29 cellular contexts compared by ENCODE assay signal in genomic region chr15:61281328-61281727, GRCh38.
"Had no signal": no experiment of that assay in that cellular context is flagged by ENCODE, and none has a peak within 500 bp of the region (broad histone marks: within the 10 kb centered on the region; RNA-seq: fewer than 3 reads in every experiment).

No MANE protein-coding gene starts in this region.

- H3K27me3 ChIP-seq: testis, thyroid gland, tibial nerve, transverse colon, upper lobe of left lung, vagina had no signal

- H3K27ac Mint-ChIP-seq: stimulated activated effector memory CD8-positive, alpha-beta T cell treated with anti-CD3 and anti-CD28 coated beads, Interleukin-12 subunit alpha, Interleukin-12 subunit beta, amount 100 ng/mL, for 72 hours; stimulated activated memory B cell treated with anti-CD40 and anti-IgM and Interleukin-4, amounts not matched to agents 10 μg/mL and 1 μg/mL and 100 μg/mL, for 72 hours; stimulated activated naive B cell treated with anti-CD40 and anti-IgM and Interleukin-4, amounts not matched to agents 10 μg/mL and 1 μg/mL and 100 μg/mL, for 72 hours; stimulated activated naive CD8-positive, alpha-beta T cell treated with anti-CD3 and anti-CD28 coated beads, Interleukin-15, amount 100 ng/mL, for 72 hours; stimulated activated naive CD8-positive, alpha-beta T cell treated with anti-CD3 and anti-CD28 coated beads, Interleukin-15, Interleukin-2, amounts not matched to agents 100 ng/mL and 50 ng/mL, for 24 hours; type B pancreatic cell had no signal

- DNase-seq: stimulated activated CD4-positive, alpha-beta T cell treated with anti-CD3 and anti-CD28 coated beads, Interleukin-2, amount 100 ng/mL, for 48 hours; stimulated activated CD4-positive, alpha-beta T cell treated with anti-CD3 and anti-CD28 coated beads, Interleukin-4, amount 100 ng/mL, for 1 hour; stimulated activated CD4-positive, alpha-beta T cell treated with anti-CD3 and anti-CD28 coated beads, Interleukin-4, amount 100 ng/mL, for 24 hours; stimulated activated CD4-positive, alpha-beta T cell treated with anti-CD3 and anti-CD28 coated beads, Interleukin-4, amount 100 ng/mL, for 4 hours; stimulated activated CD8-positive, alpha-beta memory T cell treated with anti-CD3 and anti-CD28 coated beads, Interleukin-4, amount 100 ng/mL, for 48 hours; stimulated activated naive B cell treated with anti-CD40 and anti-IgM and Interleukin-4, amounts not matched to agents 10 μg/mL and 1 μg/mL and 100 μg/mL, for 72 hours; stimulated activated naive CD4-positive, alpha-beta T cell; stimulated activated naive CD4-positive, alpha-beta T cell treated with Interleukin-2 at 50 U/mL for 16 hours; stimulated activated naive CD8-positive, alpha-beta T cell treated with anti-CD3 and anti-CD28 coated beads, Interleukin-15, amount 100 ng/mL, for 72 hours; stimulated activated naive CD8-positive, alpha-beta T cell treated with anti-CD3 and anti-CD28 coated beads, Interleukin-15, Interleukin-2, amounts not matched to agents 100 U/mL and 50 U/mL, for 24 hours; stomach; substantia nigra; testis; thyroid gland; tibial artery; transverse colon; trophoblast cell; upper lobe of left lung; upper lobe of right lung; uterus had no signal

- H3K9me3 ChIP-seq: suprapubic skin, testis, thoracic aorta, thyroid gland, tibial artery, upper lobe of left lung, upper lobe of right lung, uterus, vagina had no signal

- H3K4me3 Mint-ChIP-seq: stimulated activated effector memory CD8-positive, alpha-beta T cell treated with anti-CD3 and anti-CD28 coated beads, Interleukin-12 subunit alpha, Interleukin-12 subunit beta, amount 100 ng/mL, for 72 hours; stimulated activated memory B cell treated with anti-CD40 and anti-IgM and Interleukin-4, amounts not matched to agents 10 μg/mL and 1 μg/mL and 100 μg/mL, for 72 hours; stimulated activated naive B cell treated with anti-CD40 and anti-IgM and Interleukin-4, amounts not matched to agents 10 μg/mL and 1 μg/mL and 100 μg/mL, for 72 hours; stimulated activated naive CD8-positive, alpha-beta T cell treated with anti-CD3 and anti-CD28 coated beads, Interleukin-15, amount 100 ng/mL, for 72 hours; stimulated activated naive CD8-positive, alpha-beta T cell treated with anti-CD3 and anti-CD28 coated beads, Interleukin-15, Interleukin-2, amounts not matched to agents 100 ng/mL and 50 ng/mL, for 24 hours; type B pancreatic cell had no signal

- H3K4me3 ChIP-seq: stomach, suprapubic skin, testis, thoracic aorta, thyroid gland, tibial artery, tibial nerve, transverse colon, upper lobe of left lung, upper lobe of right lung, uterus, vagina had no signal

- H3K4me1 Mint-ChIP-seq: stimulated activated effector memory CD8-positive, alpha-beta T cell treated with anti-CD3 and anti-CD28 coated beads, Interleukin-12 subunit alpha, Interleukin-12 subunit beta, amount 100 ng/mL, for 72 hours; stimulated activated memory B cell treated with anti-CD40 and anti-IgM and Interleukin-4, amounts not matched to agents 10 μg/mL and 1 μg/mL and 100 μg/mL, for 72 hours; stimulated activated naive B cell treated with anti-CD40 and anti-IgM and Interleukin-4, amounts not matched to agents 10 μg/mL and 1 μg/mL and 100 μg/mL, for 72 hours; stimulated activated naive CD8-positive, alpha-beta T cell treated with anti-CD3 and anti-CD28 coated beads, Interleukin-15, amount 100 ng/mL, for 72 hours had no signal

- H3K9me3 Mint-ChIP-seq: stimulated activated effector memory CD8-positive, alpha-beta T cell treated with anti-CD3 and anti-CD28 coated beads, Interleukin-12 subunit alpha, Interleukin-12 subunit beta, amount 100 ng/mL, for 72 hours; stimulated activated memory B cell treated with anti-CD40 and anti-IgM and Interleukin-4, amounts not matched to agents 10 μg/mL and 1 μg/mL and 100 μg/mL, for 72 hours; stimulated activated naive CD8-positive, alpha-beta T cell treated with anti-CD3 and anti-CD28 coated beads, Interleukin-15, amount 100 ng/mL, for 72 hours; stimulated activated naive CD8-positive, alpha-beta T cell treated with anti-CD3 and anti-CD28 coated beads, Interleukin-15, Interleukin-2, amounts not matched to agents 100 ng/mL and 50 ng/mL, for 24 hours; type B pancreatic cell had no signal

- ATAC-seq: stimulated activated effector memory CD8-positive, alpha-beta T cell treated with anti-CD3 and anti-CD28 coated beads, Interleukin-12 subunit alpha, Interleukin-12 subunit beta, amount 100 ng/mL, for 72 hours; stimulated activated memory B cell treated with anti-CD40 and anti-IgM and Interleukin-4, amounts not matched to agents 10 μg/mL and 1 μg/mL and 100 μg/mL, for 72 hours; stimulated activated naive B cell treated with anti-CD40 and anti-IgM and Interleukin-4, amounts not matched to agents 10 μg/mL and 1 μg/mL and 100 μg/mL, for 72 hours; stimulated activated naive CD8-positive, alpha-beta T cell treated with anti-CD3 and anti-CD28 coated beads, Interleukin-15, amount 100 ng/mL, for 72 hours; stimulated activated naive CD8-positive, alpha-beta T cell treated with anti-CD3 and anti-CD28 coated beads, Interleukin-15, Interleukin-2, amounts not matched to agents 100 U/mL and 50 U/mL, for 24 hours; upper lobe of right lung had no signal

- H3K4me1 ChIP-seq: stomach, suprapubic skin, testis, thyroid gland, tibial artery, tibial nerve, transverse colon, upper lobe of left lung, upper lobe of right lung, uterus, vagina had no signal

- H3K36me3 Mint-ChIP-seq: stimulated activated effector memory CD8-positive, alpha-beta T cell treated with anti-CD3 and anti-CD28 coated beads, Interleukin-12 subunit alpha, Interleukin-12 subunit beta, amount 100 ng/mL, for 72 hours; stimulated activated memory B cell treated with anti-CD40 and anti-IgM and Interleukin-4, amounts not matched to agents 10 μg/mL and 1 μg/mL and 100 μg/mL, for 72 hours; stimulated activated naive B cell treated with anti-CD40 and anti-IgM and Interleukin-4, amounts not matched to agents 10 μg/mL and 1 μg/mL and 100 μg/mL, for 72 hours; type B pancreatic cell had no signal

- H3K36me3 ChIP-seq: stomach, suprapubic skin, thoracic aorta, thyroid gland, tibial artery, tibial nerve, transverse colon, upper lobe of left lung, upper lobe of right lung, uterus, vagina had no signal

- H3K27ac ChIP-seq: stomach, suprapubic skin, testis, thoracic aorta, thyroid gland, tibial artery, tibial nerve, transverse colon, upper lobe of left lung, upper lobe of right lung, uterus, vagina had no signal

- FAIRE-seq: urothelium cell line had no signal
